8 cellular contexts compared by ENCODE assay signal in genomic region chr5:132418876-132419275, GRCh38. TPM values are rescaled to one million over a fixed set of nuclear protein-coding genes. Genes with fewer than 3 reads are reported as not detected.
A peak's percentile ranks its signal among the peaks of the same experiment; 100 is the strongest.
DNase-seq lines count a peak whose midpoint lies in the region; ATAC-seq and TF ChIP-seq lines count a peak whose summit lies in the region.

No MANE protein-coding gene starts in this region.

- peaks cover 91% of the 10 kb centered on the region for H3K4me1 Mint-ChIP-seq in CD8-positive, alpha-beta T cell (ENCODE audit: low read depth)

- H3K9ac ChIP-seq in colonic mucosa (ENCODE audit: low read depth in 2 of 2, low read length in 2 of 2) (no peak overlapping the region), parathyroid adenoma (no peak overlapping the region)

- H3K79me2 ChIP-seq in parathyroid adenoma, result peaks cover 48% of the 10 kb centered on the region

- H3K27ac Mint-ChIP-seq in CD8-positive, alpha-beta T cell, result peak overlapping the region; percentile 94

- peaks cover 68% of the 10 kb centered on the region for H3K36me3 Mint-ChIP-seq in CD8-positive, alpha-beta T cell

- peaks cover 81% of the 10 kb centered on the region for H3K4me1 ChIP-seq in CD8-positive, alpha-beta T cell (ENCODE audit: insufficient read depth, low read length)
- H3K4me1 ChIP-seq in colonic mucosa, result peaks cover 37% of the 10 kb centered on the region
- H3K4me1 ChIP-seq in parathyroid adenoma, result peaks cover 53% of the 10 kb centered on the region

- no peak for DNase-seq in CD8-positive, alpha-beta T cell
- DNase-seq in M059J (ENCODE audit: low read depth) (peak; percentile 35), colonic mucosa (no peak)
- no peak for DNase-seq in stimulated activated CD4-positive, alpha-beta T cell treated with anti-CD3 and anti-CD28 coated beads, Interleukin-1b, Interleukin-23, amount 100 ng/mL, for 48 hours
- no peak for DNase-seq in activated CD4-positive, alpha-beta T cell treated with anti-CD3 and anti-CD28 coated beads for 4 hours

- no peak overlapping the region for H3K4me3 ChIP-seq in CD8-positive, alpha-beta T cell (ENCODE audit: low read depth, low read length)
- no peak overlapping the region for H3K4me3 ChIP-seq in colonic mucosa
- H3K4me3 ChIP-seq in parathyroid adenoma (ENCODE audit: low read depth, low read length), result peak overlapping the region; percentile 7

- POLR2A ChIA-PET in CD8-positive, alpha-beta T cell (lab: Charles Lee), result interaction anchor here (1.0 to 1.7 kb wide), 4 partner anchors 40 to 83 kb away, joined by 3 to 7 read pairs (median 4); partner anchors contain the start of gene IRF1

- intact Hi-C loops in CD8-positive, alpha-beta T cell (cut with DNase I, micrococcal nuclease), result loop anchor here (1.0 to 10.0 kb wide), 9 partner anchors 8 to 624 kb away; partner anchors contain the start of genes FNIP1 (in 1 of the 2) and IRF1 (in 1 of the 2)
- intact Hi-C loops in colonic mucosa (cut with DNase I), result loop anchor here (5.0 kb wide), 1 partner anchor 73 kb away; the partner anchor contains the start of gene IRF1

- no peak for TF ChIP-seq CTCF in CD8-positive, alpha-beta T cell (IDR thresholded peaks at IDR 0.05)
- TF ChIP-seq CTCF in colonic mucosa (IDR thresholded peaks at IDR 0.05) (no peak), parathyroid adenoma (IDR thresholded peaks at IDR 0.05) (no peak)

- no peak overlapping the region for H3K4me3 Mint-ChIP-seq in CD8-positive, alpha-beta T cell

- no peaks in the 10 kb centered on the region for H3K9me3 Mint-ChIP-seq in CD8-positive, alpha-beta T cell

- CTCF ChIA-PET in CD8-positive, alpha-beta T cell (lab: Charles Lee), result interaction anchor here (0.8 to 5.2 kb wide), 13 partner anchors 12 to 82 kb away, joined by 3 to 32 read pairs (median 6); partner anchors contain the start of gene IRF1

- ATAC-seq in CD8-positive, alpha-beta T cell, result no peak
- ATAC-seq in GM21529 (IDR thresholded peaks at IDR 0.05; ENCODE audit: unreplicated experiment) (no peak), HG02870 (IDR thresholded peaks at IDR 0.05; ENCODE audit: unreplicated experiment) (no peak)

- no peaks in the 10 kb centered on the region for H3K9me3 ChIP-seq in CD8-positive, alpha-beta T cell (ENCODE audit: low read length)
- H3K9me3 ChIP-seq in colonic mucosa (no peaks in the 10 kb centered on the region), parathyroid adenoma (ENCODE audit: control insufficient read depth, low read length) (no peaks in the 10 kb centered on the region)

- peaks cover 4% of the 10 kb centered on the region for H3K36me3 ChIP-seq in CD8-positive, alpha-beta T cell (ENCODE audit: insufficient read depth, low read length)
- H3K36me3 ChIP-seq in colonic mucosa, result no peaks in the 10 kb centered on the region
- no peaks in the 10 kb centered on the region for H3K36me3 ChIP-seq in parathyroid adenoma (ENCODE audit: control insufficient read depth, insufficient read depth, low read length)

- H3K27ac ChIP-seq in CD8-positive, alpha-beta T cell (ENCODE audit: low read depth, low read length), result no peak overlapping the region
- H3K27ac ChIP-seq in colonic mucosa (peak overlapping the region; percentile 1), parathyroid adenoma (peak overlapping the region; percentile 88)

- H3K27me3 ChIP-seq in CD8-positive, alpha-beta T cell (ENCODE audit: insufficient read depth, low read length), result no peaks in the 10 kb centered on the region
- H3K27me3 ChIP-seq in colonic mucosa, result no peaks in the 10 kb centered on the region
- no peaks in the 10 kb centered on the region for H3K27me3 ChIP-seq in parathyroid adenoma (ENCODE audit: control insufficient read depth, insufficient read depth, low read length)

- H3K27me3 Mint-ChIP-seq in CD8-positive, alpha-beta T cell (ENCODE audit: low read depth), result no peaks in the 10 kb centered on the region

- H2AFZ ChIP-seq in parathyroid adenoma, result peak overlapping the region; percentile 48

- peak overlapping the region; percentile 47 for H3K4me2 ChIP-seq in parathyroid adenoma (ENCODE audit: low read length)

RNA-seq across cellular contexts. Expression of gene SLC22A5, which starts 49.4 kb away (rescaled TPM):
- 1 to 10 TPM; 4.5 to 5.3 TPM for total RNA-seq in CD8-positive, alpha-beta T cell
- 3.7 and 4.5 TPM in 2 replicates for total RNA-seq in M059J (2014; rRNA removed; shearing (Covaris generic))
- 10 to 100 TPM; 26.0 to 38.6 TPM for total RNA-seq in colonic mucosa
